In the genomic region with DNA sequence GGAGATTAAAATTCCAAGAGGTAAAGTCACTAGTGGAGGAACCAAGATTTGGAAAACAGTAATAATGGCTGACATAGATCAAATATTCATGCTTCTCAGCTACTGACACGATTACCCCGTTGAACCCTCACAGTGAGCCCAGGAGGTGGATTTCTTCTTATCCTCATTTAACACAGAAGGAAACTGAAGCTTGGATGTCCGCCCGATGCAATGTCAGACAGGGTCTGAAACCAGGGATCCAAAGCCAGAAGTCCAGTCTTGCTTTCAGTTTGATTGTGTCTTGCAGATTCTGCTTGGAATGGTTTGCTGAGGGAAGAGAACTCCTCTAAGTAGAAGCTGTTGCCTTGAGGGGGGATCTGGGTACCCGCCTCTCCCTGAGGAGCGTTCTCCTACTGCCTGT, we compare ENCODE assay signal across 22 cellular contexts.
DNase-seq lines count a peak whose midpoint lies in the region; ATAC-seq and TF ChIP-seq lines count a peak whose summit lies in the region.
"Had no signal": no experiment of that assay in that cellular context is flagged by ENCODE, and none has a peak within 500 bp of the region (broad histone marks: within the 10 kb centered on the region; RNA-seq: fewer than 3 reads in every experiment).

No MANE protein-coding gene starts in this region.

- H3K9ac ChIP-seq in stomach smooth muscle (ENCODE audit: low read length in 2 of 2) = no peak overlapping the region
- H3K9ac ChIP-seq: SK-N-SH had no signal

- no peak for TF ChIP-seq EP300 in gastroesophageal sphincter (IDR thresholded peaks at IDR 0.05)

- WGBS in gastroesophageal sphincter (ENCODE audit: low coverage in 1 of 2), 2 donors = 13 to 25% methylated on average over 5 to 6 of the region's 6 CpGs

- H3K9me3 ChIP-seq in gastroesophageal sphincter (no peaks in the 10 kb centered on the region), muscle layer of duodenum (ENCODE audit: control insufficient read depth in 1 of 2, low read length in 2 of 2) (no peaks in the 10 kb centered on the region), stomach smooth muscle (ENCODE audit: control insufficient read depth in 2 of 2, low read length in 2 of 2) (no peaks in the 10 kb centered on the region)
- H3K9me3 ChIP-seq: colonic mucosa, mucosa of descending colon, neutrophil, SK-N-SH, vagina had no signal

- TF ChIP-seq CTCF in gastroesophageal sphincter (IDR thresholded peaks at IDR 0.05) = no peak

- DNase-seq in amniotic epithelial cell (ENCODE audit: low read depth) (peak; percentile 8), MV-4-11 (lab: John Stamatoyannopoulos, UW) (no peak), DMS153 treated with DMSO at 0.1 percent for 48 hours (lab: John Stamatoyannopoulos, UW; ENCODE audit: unreplicated experiment) (no peak)
- DNase-seq: activated CD8-positive, alpha-beta memory T cell treated with anti-CD3 and anti-CD28 coated beads, Interleukin-2, amount 50 U/mL, for 48 hours; activated naive CD8-positive, alpha-beta T cell treated with anti-CD3 and anti-CD28 coated beads for 36 hours; CD4-positive, CD25-positive, alpha-beta regulatory T cell; colonic mucosa; endodermal cell; H9; NCI-H1436; RPMI8226; SK-N-SH had no signal

- H3K27me3 ChIP-seq in gastroesophageal sphincter (no peaks in the 10 kb centered on the region), muscle layer of duodenum (ENCODE audit: low read depth, low read length) (no peaks in the 10 kb centered on the region), stomach smooth muscle (ENCODE audit: control insufficient read depth in 1 of 2, insufficient read depth in 2 of 2, low read length in 2 of 2) (no peaks in the 10 kb centered on the region)
- H3K27me3 ChIP-seq: colonic mucosa, neutrophil, vagina had no signal

- H3K36me3 ChIP-seq in gastroesophageal sphincter (no peaks in the 10 kb centered on the region), muscle layer of duodenum (ENCODE audit: control insufficient read depth in 1 of 2, insufficient read depth in 2 of 2, low read length in 2 of 2) (no peaks in the 10 kb centered on the region), stomach smooth muscle (ENCODE audit: control insufficient read depth in 2 of 2, insufficient read depth in 2 of 2, low read length in 2 of 2) (no peaks in the 10 kb centered on the region)
- H3K36me3 ChIP-seq: colonic mucosa, neutrophil, vagina had no signal

- no peak for ATAC-seq in gastroesophageal sphincter
- no peak for ATAC-seq in HG02973 (IDR thresholded peaks at IDR 0.05; ENCODE audit: unreplicated experiment)
- ATAC-seq: HepG2, left colon, mucosa of descending colon had no signal

- H3K4me3 ChIP-seq in gastroesophageal sphincter (peak overlapping the region in 1 of 2 donors; percentile 25), muscle layer of duodenum (ENCODE audit: low read depth in 1 of 2, low read length in 2 of 2) (peak overlapping the region; percentile 4 to 26), stomach smooth muscle (ENCODE audit: low read length in 2 of 2) (peak overlapping the region; percentile 36 to 59)
- H3K4me3 ChIP-seq: colonic mucosa, mucosa of descending colon, vagina had no signal

- H3K4me1 ChIP-seq in gastroesophageal sphincter (peaks cover 9 to 57% (median 15%) of the 10 kb centered on the region in 3 donors), muscle layer of duodenum (ENCODE audit: control insufficient read depth in 1 of 2, insufficient read depth in 2 of 2, low read length in 2 of 2) (peaks cover 15 to 32% of the 10 kb centered on the region in 2 donors), stomach smooth muscle (ENCODE audit: control insufficient read depth, insufficient read depth, low read length) (peaks cover 20% of the 10 kb centered on the region)
- H3K4me1 ChIP-seq: colonic mucosa had no signal

- H3K27ac ChIP-seq in gastroesophageal sphincter = peak overlapping the region; percentile 34 to 70 (median 45)
- no peak overlapping the region for H3K27ac ChIP-seq in muscle layer of duodenum (ENCODE audit: low read length)
- H3K27ac ChIP-seq in stomach smooth muscle (ENCODE audit: low read length) = peak overlapping the region; percentile 26
- H3K27ac ChIP-seq: colonic mucosa, HL-60, neutrophil, vagina had no signal

- no peak for TF ChIP-seq POLR2A in gastroesophageal sphincter (IDR thresholded peaks at IDR 0.05)
